ENCODE assay signal across 24 cellular contexts in the genomic region with DNA sequence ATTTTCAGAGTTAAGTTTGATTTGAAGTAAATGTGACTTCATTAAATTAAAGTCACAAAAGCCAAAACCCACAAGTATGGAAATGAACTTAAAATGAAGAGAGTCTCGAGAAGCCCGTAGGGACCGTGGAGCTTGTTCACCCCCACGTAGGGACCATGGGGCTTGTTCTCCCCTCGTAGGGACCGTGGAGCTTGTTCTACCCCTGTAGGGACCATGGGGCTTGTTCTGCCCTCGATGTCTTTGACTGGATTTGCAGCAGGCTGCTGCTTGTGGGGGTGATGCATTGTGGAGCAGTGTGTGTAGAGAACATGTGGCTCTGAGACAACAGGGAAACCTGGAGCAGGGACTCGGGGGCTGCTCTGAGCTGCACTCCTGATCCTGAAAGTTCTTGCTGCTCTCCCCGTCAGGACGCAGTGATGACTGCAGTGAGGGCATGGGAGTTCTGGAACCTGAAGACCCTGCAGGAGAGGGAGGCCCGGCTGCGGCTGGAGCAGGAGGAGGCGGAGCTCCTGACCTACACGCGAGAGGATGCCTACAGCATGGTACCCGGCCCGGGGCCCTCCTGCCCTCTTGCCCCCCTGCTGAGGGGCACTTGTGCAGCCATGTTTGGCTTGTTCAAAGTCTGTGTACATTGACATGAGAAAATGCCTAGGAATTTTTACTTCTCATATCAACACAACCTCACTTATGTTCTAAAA.
DNase-seq lines count a peak whose midpoint lies in the region; ATAC-seq, FAIRE-seq and TF ChIP-seq lines count a peak whose summit lies in the region.
"Had no signal": no experiment of that assay in that cellular context is flagged by ENCODE, and none has a peak within 500 bp of the region (broad histone marks: within the 10 kb centered on the region; RNA-seq: fewer than 3 reads in every experiment).

No MANE protein-coding gene starts in this region.

- H3K79me2 ChIP-seq in mesendoderm (ENCODE audit: control insufficient read depth, insufficient read depth, low read length): no peaks in the 10 kb centered on the region

- FAIRE-seq in frontal cortex (lab: Jason Lieb, UNC): no peak
- FAIRE-seq: GM12878, HTR-8/SVneo had no signal

- no peak overlapping the region for H2BK120ac ChIP-seq in mesendoderm (ENCODE audit: low read depth, low read length)

- no peak overlapping the region for H3K56ac ChIP-seq in mesendoderm (ENCODE audit: low read length)

- no peaks in the 10 kb centered on the region for H3K9me3 ChIP-seq in HEK293 (ENCODE audit: control insufficient read depth, insufficient read depth, low read depth, low read length)

- peak overlapping the region; percentile 3 for H3K18ac ChIP-seq in mesendoderm (ENCODE audit: low read length)

- H2BK15ac ChIP-seq in mesendoderm (replicated peaks; ENCODE audit: low read depth): no peak overlapping the region

- H3K27ac Mint-ChIP-seq in activated naive CD4-positive, alpha-beta T cell treated with anti-CD3 and anti-CD28 coated beads, Interleukin-2, amount 10 ng/mL, durations not matched to agents 7 days and 5 days: peak overlapping the region; percentile 5
- H3K27ac Mint-ChIP-seq in endothelial cell (ENCODE audit: unreplicated experiment): no peak overlapping the region
- H3K27ac Mint-ChIP-seq: B cell; CD4-positive, CD25-positive, alpha-beta regulatory T cell; CD8-positive, alpha-beta memory T cell had no signal

- peaks cover 38% of the 10 kb centered on the region for H3K36me3 Mint-ChIP-seq in activated naive CD4-positive, alpha-beta T cell treated with anti-CD3 and anti-CD28 coated beads, Interleukin-2, amount 10 ng/mL, durations not matched to agents 7 days and 5 days
- H3K36me3 Mint-ChIP-seq in endothelial cell (ENCODE audit: low read depth, unreplicated experiment): peaks cover 44% of the 10 kb centered on the region

- DNase-seq in activated naive CD4-positive, alpha-beta T cell treated with anti-CD3 and anti-CD28 coated beads, Interleukin-2, amount 10 ng/mL, durations not matched to agents 7 days and 5 days: no peak
- no peak for DNase-seq in activated naive CD4-positive, alpha-beta T cell treated with Interleukin-2 at 50 U/mL for 16 hours
- DNase-seq in endothelial cell (ENCODE audit: low spot score): no peak
- no peak for DNase-seq in mesendoderm
- DNase-seq in frontal cortex (ENCODE audit: low spot score in 2 of 2): no peak
- no peak for DNase-seq in NK-92 treated with Interleukin-12 subunit alpha and Interleukin-12 subunit beta, amount 100 ng/mL, for 24 hours (lab: John Stamatoyannopoulos, UW)
- DNase-seq: 8988T; C1 segment of cervical spinal cord; CD4-positive, CD25-positive, alpha-beta regulatory T cell; CD8-positive, alpha-beta memory T cell; COR-L47; DMS 273 treated with DMSO at 0.1 percent for 48 hours; DMS53; DND-41; EL; GOT3; H7; IMR-90 had no signal

- no peak overlapping the region for H4K8ac ChIP-seq in mesendoderm (ENCODE audit: low read depth, low read length)

- H3K9ac ChIP-seq in mesendoderm (ENCODE audit: low read length): no peak overlapping the region

- H3K27me3 Mint-ChIP-seq in activated naive CD4-positive, alpha-beta T cell treated with anti-CD3 and anti-CD28 coated beads, Interleukin-2, amount 10 ng/mL, durations not matched to agents 7 days and 5 days: no peaks in the 10 kb centered on the region
- peaks cover 2% of the 10 kb centered on the region for H3K27me3 Mint-ChIP-seq in endothelial cell (ENCODE audit: unreplicated experiment)
- H3K27me3 Mint-ChIP-seq: B cell; CD4-positive, CD25-positive, alpha-beta regulatory T cell; CD8-positive, alpha-beta memory T cell had no signal

- H3K27me3 ChIP-seq in mesendoderm (ENCODE audit: insufficient read depth, low read length, poor library complexity): no peaks in the 10 kb centered on the region

- no peak overlapping the region for H2AK5ac ChIP-seq in mesendoderm (ENCODE audit: low read length)

- H3K4me2 ChIP-seq in mesendoderm (ENCODE audit: low read length): no peak overlapping the region

- H3K9me3 Mint-ChIP-seq in activated naive CD4-positive, alpha-beta T cell treated with anti-CD3 and anti-CD28 coated beads, Interleukin-2, amount 10 ng/mL, durations not matched to agents 7 days and 5 days: no peaks in the 10 kb centered on the region
- no peaks in the 10 kb centered on the region for H3K9me3 Mint-ChIP-seq in endothelial cell (ENCODE audit: unreplicated experiment)
- H3K9me3 Mint-ChIP-seq: CD4-positive, CD25-positive, alpha-beta regulatory T cell; CD8-positive, alpha-beta memory T cell had no signal

- no peak overlapping the region for H4K5ac ChIP-seq in mesendoderm (ENCODE audit: low read length)

- POLR2A ChIA-PET in HEK293 (lab: Yijun Ruan, JAX): no interaction called here

- H3K36me3 ChIP-seq in HEK293 (ENCODE audit: control insufficient read depth in 2 of 2, insufficient read depth in 1 of 2, low read length in 2 of 2) (peaks cover 7 to 66% of the 10 kb centered on the region in 2 experiments), mesendoderm (ENCODE audit: control insufficient read depth, insufficient read depth, low read length) (peaks cover 8% of the 10 kb centered on the region)

- H3K23ac ChIP-seq in mesendoderm (ENCODE audit: low read length): no peak overlapping the region

- no peak overlapping the region for H2BK5ac ChIP-seq in mesendoderm (ENCODE audit: low read length)

- H3K4me1 ChIP-seq in HEK293 (ENCODE audit: control insufficient read depth, insufficient read depth, low read length) (no peaks in the 10 kb centered on the region), mesendoderm (ENCODE audit: control insufficient read depth, low read depth, low read length) (peaks cover 2% of the 10 kb centered on the region)

- no peak overlapping the region for H3K4me3 Mint-ChIP-seq in activated naive CD4-positive, alpha-beta T cell treated with anti-CD3 and anti-CD28 coated beads, Interleukin-2, amount 10 ng/mL, durations not matched to agents 7 days and 5 days
- H3K4me3 Mint-ChIP-seq in endothelial cell (ENCODE audit: unreplicated experiment): peak overlapping the region; percentile 67
- H3K4me3 Mint-ChIP-seq: B cell; CD4-positive, CD25-positive, alpha-beta regulatory T cell; CD8-positive, alpha-beta memory T cell had no signal

- no peak overlapping the region for H3K27ac ChIP-seq in HEK293 (ENCODE audit: extremely low read depth, low read depth, low read length)
- no peak overlapping the region for H3K27ac ChIP-seq in mesendoderm (ENCODE audit: low read depth, low read length)

- no peaks in the 10 kb centered on the region for H3K4me1 Mint-ChIP-seq in activated naive CD4-positive, alpha-beta T cell treated with anti-CD3 and anti-CD28 coated beads, Interleukin-2, amount 10 ng/mL, durations not matched to agents 7 days and 5 days
- H3K4me1 Mint-ChIP-seq in endothelial cell (ENCODE audit: unreplicated experiment): peaks cover 17% of the 10 kb centered on the region
- H3K4me1 Mint-ChIP-seq: B cell had no signal

- CTCF ChIA-PET in activated naive CD4-positive, alpha-beta T cell treated with anti-CD3 and anti-CD28 coated beads, Interleukin-2, amount 10 ng/mL, durations not matched to agents 7 days and 5 days (lab: Charles Lee): no interaction called here
- CTCF ChIA-PET in HEK293 (lab: Yijun Ruan, JAX): interaction anchor here (0.6 kb wide), 1 partner anchor 1297 kb away, joined by 3 read pairs; no protein-coding TSS in a partner anchor

- H3K4ac ChIP-seq in mesendoderm (ENCODE audit: low read depth, low read length): no peak overlapping the region

- TF ChIP-seq CTCF in HEK293 (tag by site-specific recombination; IDR thresholded peaks at IDR 0.05) (no peak), endothelial cell (IDR thresholded peaks at IDR 0.05; ENCODE audit: unreplicated experiment) (no peak)

- WGBS in mesendoderm (ENCODE audit: extremely low coverage, insufficient coverage, low lambda C conversion rate): no CpG with 5 or more reads among the region's 17 CpGs

- no peak for ATAC-seq in GM18520 (IDR thresholded peaks at IDR 0.05; ENCODE audit: unreplicated experiment)
- ATAC-seq: GM12878, HCT116 had no signal

- peaks cover 7% of the 10 kb centered on the region for H3K79me1 ChIP-seq in mesendoderm (ENCODE audit: low read length)

- H3K4me3 ChIP-seq in HEK293 (ENCODE audit: low read depth, low read length) (no peak overlapping the region), mesendoderm (ENCODE audit: low read length) (no peak overlapping the region)
- H3K4me3 ChIP-seq: GM12878 had no signal

TF ChIP-seq in HEK293, 187 proteins besides CTCF, POLR2A, EP300 and RAD21:
- TF ChIP-seq, protein P1, sequence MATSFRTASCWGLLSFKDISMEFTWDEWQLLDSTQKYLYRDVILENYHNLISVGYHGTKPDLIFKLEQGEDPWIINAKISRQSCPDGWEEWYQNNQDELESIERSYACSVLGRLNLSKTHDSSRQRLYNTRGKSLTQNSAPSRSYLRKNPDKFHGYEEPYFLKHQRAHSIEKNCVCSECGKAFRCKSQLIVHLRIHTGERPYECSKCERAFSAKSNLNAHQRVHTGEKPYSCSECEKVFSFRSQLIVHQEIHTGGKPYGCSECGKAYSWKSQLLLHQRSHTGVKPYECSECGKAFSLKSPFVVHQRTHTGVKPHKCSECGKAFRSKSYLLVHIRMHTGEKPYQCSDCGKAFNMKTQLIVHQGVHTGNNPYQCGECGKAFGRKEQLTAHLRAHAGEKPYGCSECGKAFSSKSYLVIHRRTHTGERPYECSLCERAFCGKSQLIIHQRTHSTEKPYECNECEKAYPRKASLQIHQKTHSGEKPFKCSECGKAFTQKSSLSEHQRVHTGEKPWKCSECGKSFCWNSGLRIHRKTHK (tag by site-specific recombination; IDR thresholded peaks at IDR 0.05): no peak
- TF ChIP-seq ZBTB48 (tag by site-specific recombination; IDR thresholded peaks at IDR 0.05): peak; percentile 88
